8 cellular contexts compared by ENCODE assay signal in genomic region chr7:131945313-131945831, GRCh38.
DNase-seq lines count a peak whose midpoint lies in the region; ATAC-seq, FAIRE-seq and TF ChIP-seq lines count a peak whose summit lies in the region.

No MANE protein-coding gene starts in this region.

- TF ChIP-seq POLR2A in gastroesophageal sphincter (IDR thresholded peaks at IDR 0.05) = no peak

- TF ChIP-seq EP300 in gastroesophageal sphincter (IDR thresholded peaks at IDR 0.05) = no peak

- H3K36me3 ChIP-seq in gastroesophageal sphincter (no peaks in the 10 kb centered on the region), pancreas (no peaks in the 10 kb centered on the region)

- POLR2A ChIA-PET in activated CD4-positive, alpha-beta T cell treated with anti-CD3 and anti-CD28 coated beads, Interleukin-2, amount 10 ng/mL, durations not matched to agents 7 days and 5 days (lab: Charles Lee) = no interaction called here

- DNase-seq in D721Med (ENCODE audit: insufficient read length, low spot score) (peak; percentile 72), NCI-H1092 treated with DMSO at 0.1 percent for 48 hours (lab: John Stamatoyannopoulos, UW) (peak; percentile 66), pancreas (peak in 5 of 6 donors; percentile 18 to 86 (median 51))
- DNase-seq in activated CD4-positive, alpha-beta T cell treated with anti-CD3 and anti-CD28 coated beads, Interleukin-2, amount 10 ng/mL, durations not matched to agents 7 days and 5 days = peak; percentile 46

- FAIRE-seq in D721Med (lab: Jason Lieb, UNC) (no peak), pancreas (lab: Jason Lieb, UNC) (no peak)

- TF ChIP-seq CTCF in D721Med (IDR thresholded peaks at IDR 0.05; ENCODE audit: insufficient read depth, missing control alignments) (peak; percentile 81), gastroesophageal sphincter (IDR thresholded peaks at IDR 0.05) (peak; percentile 71 to 95 (median 86)), pancreas (IDR thresholded peaks at IDR 0.05) (peak; percentile 70 to 90 (median 83))

- intact Hi-C loops in pancreas (cut with DNase I) = loop anchor here in 2 of 3 donors (10.0 kb wide), 3 partner anchors 309 to 639 kb away; partner anchors contain the start of gene PLXNA4 (in 1 of the 2)

- H3K27ac ChIP-seq in gastroesophageal sphincter (no peak overlapping the region), pancreas (no peak overlapping the region)

- H3K4me3 ChIP-seq in gastroesophageal sphincter (peak overlapping the region in 1 of 2 donors; percentile 43), pancreas (peak overlapping the region in 1 of 4 donors; percentile 23)

- CTCF ChIA-PET in activated CD4-positive, alpha-beta T cell treated with anti-CD3 and anti-CD28 coated beads, Interleukin-2, amount 10 ng/mL, durations not matched to agents 7 days and 5 days (lab: Charles Lee) = no interaction called here

- WGBS in gastroesophageal sphincter (ENCODE audit: low coverage in 1 of 2), 2 donors = 6% methylated on average over 7 of the region's 38 CpGs; no CpG with 5 or more reads in 1 of the 2 donors
- 3 to 4% methylated on average over 37 to 38 of the region's 38 CpGs for WGBS in pancreas, 2 donors

- no peaks in the 10 kb centered on the region for H3K36me3 Mint-ChIP-seq in activated CD4-positive, alpha-beta T cell treated with anti-CD3 and anti-CD28 coated beads, Interleukin-2, amount 10 ng/mL, durations not matched to agents 7 days and 5 days (ENCODE audit: low read depth)

- H3K27me3 ChIP-seq in gastroesophageal sphincter (peaks cover 36% of the 10 kb centered on the region), pancreas (peaks cover 0 to 5% (median 0%) of the 10 kb centered on the region in 4 donors)

- peaks cover 6% of the 10 kb centered on the region for H3K27me3 Mint-ChIP-seq in activated CD4-positive, alpha-beta T cell treated with anti-CD3 and anti-CD28 coated beads, Interleukin-2, amount 10 ng/mL, durations not matched to agents 7 days and 5 days

- ATAC-seq in GM19463 (IDR thresholded peaks at IDR 0.05; ENCODE audit: unreplicated experiment) (peak; percentile 79), gastroesophageal sphincter (peak; percentile 40), pancreas (peak; percentile 66 to 93 (median 89)), GM19452 (IDR thresholded peaks at IDR 0.05; ENCODE audit: unreplicated experiment) (no peak), HG02571 (IDR thresholded peaks at IDR 0.05; ENCODE audit: unreplicated experiment) (no peak)

- H3K4me1 ChIP-seq in gastroesophageal sphincter (peaks cover 0 to 38% (median 10%) of the 10 kb centered on the region in 3 donors), pancreas (no peaks in the 10 kb centered on the region)

- H3K9me3 ChIP-seq in gastroesophageal sphincter (no peaks in the 10 kb centered on the region), pancreas (no peaks in the 10 kb centered on the region)

- no peaks in the 10 kb centered on the region for H3K9me3 Mint-ChIP-seq in activated CD4-positive, alpha-beta T cell treated with anti-CD3 and anti-CD28 coated beads, Interleukin-2, amount 10 ng/mL, durations not matched to agents 7 days and 5 days

- no peak overlapping the region for H3K27ac Mint-ChIP-seq in activated CD4-positive, alpha-beta T cell treated with anti-CD3 and anti-CD28 coated beads, Interleukin-2, amount 10 ng/mL, durations not matched to agents 7 days and 5 days

- no peaks in the 10 kb centered on the region for H3K4me1 Mint-ChIP-seq in activated CD4-positive, alpha-beta T cell treated with anti-CD3 and anti-CD28 coated beads, Interleukin-2, amount 10 ng/mL, durations not matched to agents 7 days and 5 days

- no peak overlapping the region for H3K4me3 Mint-ChIP-seq in activated CD4-positive, alpha-beta T cell treated with anti-CD3 and anti-CD28 coated beads, Interleukin-2, amount 10 ng/mL, durations not matched to agents 7 days and 5 days

Comparison
In these comparisons a context has a peak if more than half of its experiments do, and no peak if none do; other contexts are left out.
1. ATAC-seq: peak in GM19463 (single experiment), gastroesophageal sphincter (single experiment) and pancreas (4 of 4); none in GM19452 (single experiment) and HG02571 (single experiment).
2. Peak in every context shown above with its lines, with median percentiles within 50 percentile points of each other: DNase-seq and CTCF ChIP-seq.